27 cellular contexts compared by ENCODE assay signal in genomic region chr6:160156842-160157241, GRCh38. TPM values are rescaled to one million over a fixed set of nuclear protein-coding genes. Genes with fewer than 3 reads are reported as not detected.
"Had no signal": no experiment of that assay in that cellular context is flagged by ENCODE, and none has a peak within 500 bp of the region (broad histone marks: within the 10 kb centered on the region; RNA-seq: fewer than 3 reads in every experiment).

No MANE protein-coding gene starts in this region.

- DNase-seq: activated B cell treated with CpG ODN at 0.5 μM for 24 hours; activated CD4-positive, alpha-beta T cell treated with anti-CD3 and anti-CD28 coated beads, Interleukin-2, amount 50 U/mL, for 1 hour; activated CD8-positive, alpha-beta memory T cell treated with anti-CD3 and anti-CD28 coated beads, Interleukin-2, amount 10 ng/mL, durations not matched to agents 7 days and 5 days; activated CD8-positive, alpha-beta T cell treated with anti-CD3 and anti-CD28 coated beads, Interleukin-2, amount 10 ng/mL, durations not matched to agents 7 days and 5 days; activated T-cell treated with anti-CD3 and anti-CD28 coated beads, Interleukin-2, amount 50 U/mL, for 48 hours; aorta; brain microvascular endothelial cell; caudate nucleus; dorsolateral prefrontal cortex; hippocampal formation; kidney; left colon; mammary epithelial cell; naive B cell; nephron progenitor cell; ovary; right lobe of liver; stimulated activated CD4-positive, alpha-beta T cell treated with anti-CD3 and anti-CD28 coated beads, Interleukin-12 subunit alpha, Interleukin-12 subunit beta, amount 100 ng/mL, for 4 hours; stimulated activated CD4-positive, alpha-beta T cell treated with anti-CD3 and anti-CD28 coated beads, Interleukin-4, amount 100 ng/mL, for 24 hours; T-helper 1 cell had no signal

- H3K27ac ChIP-seq: brain microvascular endothelial cell, dorsolateral prefrontal cortex, gastroesophageal sphincter, neutrophil, ovary, right lobe of liver, skin epidermis had no signal

- H3K36me3 ChIP-seq: brain microvascular endothelial cell, gastroesophageal sphincter, neutrophil, ovary, thoracic aorta had no signal

- ATAC-seq: activated CD8-positive, alpha-beta memory T cell treated with anti-CD3 and anti-CD28 coated beads, Interleukin-2, amount 10 ng/mL, durations not matched to agents 7 days and 5 days; activated CD8-positive, alpha-beta T cell treated with anti-CD3 and anti-CD28 coated beads, Interleukin-2, amount 10 ng/mL, durations not matched to agents 7 days and 5 days; activated naive CD4-positive, alpha-beta T cell treated with anti-CD3 and anti-CD28 coated beads, Interleukin-2, amount 50 U/mL, for 72 hours; gastroesophageal sphincter; left colon; right lobe of liver; stimulated activated effector memory CD8-positive, alpha-beta T cell treated with anti-CD3 and anti-CD28 coated beads, Interleukin-12 subunit alpha, Interleukin-12 subunit beta, amount 100 ng/mL, for 72 hours had no signal

- H3K9me3 ChIP-seq: gastroesophageal sphincter, neutrophil, ovary, right lobe of liver, thoracic aorta had no signal

- H3K4me3 ChIP-seq: dorsolateral prefrontal cortex, gastroesophageal sphincter, ovary, right lobe of liver, skin epidermis, thoracic aorta had no signal

- H3K27me3 ChIP-seq: brain microvascular endothelial cell, dorsolateral prefrontal cortex, gastroesophageal sphincter, ovary, right lobe of liver had no signal

RNA-seq across cellular contexts. Expression of gene SLC22A1, which starts 35.2 kb away (rescaled TPM):
- total RNA-seq: endothelial cell of umbilical vein had no signal
